ENCODE assay signal across 13 cellular contexts in genomic region chr1:228007801-228008341, GRCh38. TPM values are rescaled to one million over a fixed set of nuclear protein-coding genes. Genes with fewer than 3 reads are reported as not detected.
DNase-seq lines count a peak whose midpoint lies in the region; ATAC-seq and TF ChIP-seq lines count a peak whose summit lies in the region.
"Had no signal": no experiment of that assay in that cellular context is flagged by ENCODE, and none has a peak within 500 bp of the region (broad histone marks: within the 10 kb centered on the region; RNA-seq: fewer than 3 reads in every experiment).

No MANE protein-coding gene starts in this region.

- no peak overlapping the region for H3K27ac Mint-ChIP-seq in T-cell
- H3K27ac Mint-ChIP-seq: dendritic cell treated with granulocyte-macrophage colony-stimulating factor and Interleukin-4, amounts not matched to agents 40 ng/mL and 50 ng/mL, for 4 days had no signal

- H3K9me3 Mint-ChIP-seq in T-cell: no peaks in the 10 kb centered on the region
- H3K9me3 Mint-ChIP-seq: dendritic cell treated with granulocyte-macrophage colony-stimulating factor and Interleukin-4, amounts not matched to agents 40 ng/mL and 50 ng/mL, for 4 days had no signal

- in situ Hi-C loops in GM13977 (cut with MboI; ENCODE audit: low pct_unique_long_range_greater_than_20kb, low sequenced_read_pairs, unreplicated experiment): no loop called here
- in situ Hi-C loops in KBM-7 (cut with MboI; ENCODE audit: low pct_unique_long_range_greater_than_20kb, low sequenced_read_pairs): no loop called here

- no peak for TF ChIP-seq CTCF in GM13977 (IDR thresholded peaks at IDR 0.05; ENCODE audit: extremely low read depth, insufficient read depth, missing control alignments)

- DNase-seq in GM13977 (ENCODE audit: low spot score) (peak; percentile 42), T-cell (peak in 2 of 34 experiments; percentile 5 to 13), retina (peak; percentile 24), KBM-7 (no peak), hepatic stellate cell (ENCODE audit: low spot score) (no peak)
- no peak for DNase-seq in effector CD8-positive, alpha-beta T cell (lab: John Stamatoyannopoulos, UW)
- DNase-seq: mucosa of descending colon, NCI-H1930, T-helper 9 cell had no signal

- POLR2A ChIA-PET in T-cell (lab: Charles Lee): no interaction called here

- no peak for ATAC-seq in T-cell (replicated peaks in 1 of 4)
- ATAC-seq: mucosa of descending colon, psoas muscle had no signal

- H3K4me1 Mint-ChIP-seq in T-cell: peaks cover 6 to 25% (median 13%) of the 10 kb centered on the region in 3 donors

- H3K27me3 Mint-ChIP-seq in T-cell: peaks cover 39 to 73% of the 10 kb centered on the region in 2 donors

- CTCF ChIA-PET in T-cell (lab: Charles Lee): no interaction called here

- H3K4me3 ChIP-seq in iPS-18c (ENCODE audit: insufficient read depth, low read depth, low read length): peak overlapping the region; percentile 52
- H3K4me3 ChIP-seq: mucosa of descending colon, thoracic aorta had no signal

- no peaks in the 10 kb centered on the region for H3K36me3 Mint-ChIP-seq in T-cell

- no peaks in the 10 kb centered on the region for H3K9me3 ChIP-seq in iPS-18c (ENCODE audit: control insufficient read depth, insufficient read depth, low read length)
- H3K9me3 ChIP-seq: mucosa of descending colon, psoas muscle, thoracic aorta had no signal

- H3K4me3 Mint-ChIP-seq in T-cell: peak overlapping the region in 2 of 3 donors; percentile 13 to 58
- H3K4me3 Mint-ChIP-seq: dendritic cell treated with granulocyte-macrophage colony-stimulating factor and Interleukin-4, amounts not matched to agents 40 ng/mL and 50 ng/mL, for 4 days had no signal

RNA-seq across cellular contexts. Expression of gene WNT3A, which starts 1.1 kb away (rescaled TPM):
- under 1 TPM in 2 of 5 donors, not detected in 3; 0.10 to 0.28 TPM for total RNA-seq in T-cell
- total RNA-seq: mucosa of descending colon, psoas muscle, thoracic aorta had no signal

Comparison
In these comparisons a context has a peak if more than half of its experiments do, and no peak if none do; other contexts are left out.
1. DNase-seq: peak in GM13977 (single experiment) and retina (single experiment); none in KBM-7 (single experiment), hepatic stellate cell (single experiment) and effector CD8-positive, alpha-beta T cell (single experiment).